Comparison of ENCODE assay signal across 1 cellular context in genomic region chr13:79307433-79307861, GRCh38.
TF ChIP-seq lines count a peak whose summit lies in the region.

No MANE protein-coding gene starts in this region.

TF ChIP-seq in HepG2, 621 proteins besides CTCF, POLR2A, EP300 and RAD21 (continued from another document and continues in another):
- TF ChIP-seq GATAD2A (CRISPR knock-in tag; IDR thresholded peaks at IDR 0.05) = no peak
- peak; percentile 73; the same call in 1 of the 2 replicates for TF ChIP-seq ZNF460 (CRISPR knock-in tag; IDR thresholded peaks at IDR 0.05; ENCODE audit: borderline replicate concordance)
- peak; percentile 17; the same call in 1 of the 2 replicates for TF ChIP-seq HNF4A (CRISPR knock-in tag; IDR thresholded peaks at IDR 0.05)
- TF ChIP-seq STAT5B (CRISPR knock-in tag; IDR thresholded peaks at IDR 0.05) = no peak
- no peak for TF ChIP-seq ZNF362 (CRISPR knock-in tag; IDR thresholded peaks at IDR 0.05; ENCODE audit: borderline replicate concordance)
- no peak for TF ChIP-seq ZMYM4 (CRISPR knock-in tag; IDR thresholded peaks at IDR 0.05)
- 0 out of 2 replicates have a peak, but pooled peaks have one; percentile 19 for TF ChIP-seq ZMYM3 (CRISPR knock-in tag; IDR thresholded peaks at IDR 0.05)
- no peak for TF ChIP-seq SP4 (CRISPR knock-in tag; IDR thresholded peaks at IDR 0.05)
- no peak for TF ChIP-seq ZNF512B (CRISPR knock-in tag; IDR thresholded peaks at IDR 0.05; ENCODE audit: borderline replicate concordance)
- TF ChIP-seq PHF8 (CRISPR knock-in tag; IDR thresholded peaks at IDR 0.05) = no peak
- TF ChIP-seq MAFF (IDR thresholded peaks at IDR 0.05; ENCODE audit: low read depth, low read length) = 0 out of 2 replicates have a peak, but pooled peaks have one; percentile 2
- TF ChIP-seq AKAP8 (CRISPR knock-in tag; IDR thresholded peaks at IDR 0.05) = no peak
- TF ChIP-seq ATF7 (IDR thresholded peaks at IDR 0.05) = no peak
- TF ChIP-seq ATF7 (CRISPR knock-in tag; IDR thresholded peaks at IDR 0.05) = no peak
- TF ChIP-seq ZNF883 (CRISPR knock-in tag; IDR thresholded peaks at IDR 0.05; ENCODE audit: not compliant biosample characterization) = no peak
- TF ChIP-seq THYN1 (CRISPR knock-in tag; IDR thresholded peaks at IDR 0.05; ENCODE audit: borderline replicate concordance, low read depth) = no peak
- no peak for TF ChIP-seq MLX (CRISPR knock-in tag; IDR thresholded peaks at IDR 0.05)
- TF ChIP-seq RORA (CRISPR knock-in tag; IDR thresholded peaks at IDR 0.05) = no peak
- TF ChIP-seq ZNF121 (CRISPR knock-in tag; IDR thresholded peaks at IDR 0.05) = peak; percentile 82
- no peak for TF ChIP-seq HIVEP1 (CRISPR knock-in tag; IDR thresholded peaks at IDR 0.05)
- no peak for TF ChIP-seq TEAD3 (CRISPR knock-in tag; optimal IDR thresholded peaks at IDR 0.05; ENCODE audit: borderline replicate concordance)
- TF ChIP-seq PHB2 (IDR thresholded peaks at IDR 0.05; ENCODE audit: partially characterized antibody) = no peak
- TF ChIP-seq TRIM24 (CRISPR knock-in tag; IDR thresholded peaks at IDR 0.05) = no peak
- TF ChIP-seq THAP7 (CRISPR knock-in tag; IDR thresholded peaks at IDR 0.05) = no peak
- TF ChIP-seq ZNF652 (CRISPR knock-in tag; IDR thresholded peaks at IDR 0.05; ENCODE audit: borderline replicate concordance, low read depth) = no peak
- no peak for TF ChIP-seq KAT8 (CRISPR knock-in tag; IDR thresholded peaks at IDR 0.05)
- TF ChIP-seq RARA (CRISPR knock-in tag; IDR thresholded peaks at IDR 0.05) = peak; percentile 50; the same call in 1 of the 2 replicates
- TF ChIP-seq ZNF30 (CRISPR knock-in tag; IDR thresholded peaks at IDR 0.05) = no peak
- TF ChIP-seq PHF21A (CRISPR knock-in tag; IDR thresholded peaks at IDR 0.05) = no peak
- peak; percentile 86 for TF ChIP-seq ZNF3 (CRISPR knock-in tag; IDR thresholded peaks at IDR 0.05)
- TF ChIP-seq THAP9 (CRISPR knock-in tag; IDR thresholded peaks at IDR 0.05; ENCODE audit: borderline replicate concordance) = no peak
- no peak for TF ChIP-seq FOXK2 (IDR thresholded peaks at IDR 0.05)
- no peak for TF ChIP-seq CREB1 (IDR thresholded peaks at IDR 0.05)
- no peak for TF ChIP-seq CREB1 (CRISPR knock-in tag; IDR thresholded peaks at IDR 0.05)
- TF ChIP-seq REPIN1 (CRISPR knock-in tag; IDR thresholded peaks at IDR 0.05; ENCODE audit: borderline replicate concordance, low read depth) = no peak
- TF ChIP-seq IKZF4 (CRISPR knock-in tag; IDR thresholded peaks at IDR 0.05; ENCODE audit: borderline replicate concordance, low read depth, not compliant biosample characterization) = no peak
- no peak for TF ChIP-seq ZFP36L2 (CRISPR knock-in tag; IDR thresholded peaks at IDR 0.05)
- no peak for TF ChIP-seq MYNN (CRISPR knock-in tag; IDR thresholded peaks at IDR 0.05; ENCODE audit: low read depth)
- TF ChIP-seq RELA (CRISPR knock-in tag; IDR thresholded peaks at IDR 0.05) = no peak
- peak; percentile 39; the same call in 1 of the 2 replicates for TF ChIP-seq FOSL1 (CRISPR knock-in tag; IDR thresholded peaks at IDR 0.05; ENCODE audit: borderline replicate concordance)
- no peak for TF ChIP-seq HNF1B (CRISPR knock-in tag; IDR thresholded peaks at IDR 0.05)
- TF ChIP-seq SNAI1 (CRISPR knock-in tag; IDR thresholded peaks at IDR 0.05; ENCODE audit: borderline replicate concordance) = no peak
- TF ChIP-seq KDM5B (CRISPR knock-in tag; IDR thresholded peaks at IDR 0.05; ENCODE audit: borderline replicate concordance) = no peak
- no peak for TF ChIP-seq U2AF1 (optimal IDR thresholded peaks at IDR 0.05; ENCODE audit: low read depth, low read length)
- TF ChIP-seq MED13 (CRISPR knock-in tag; IDR thresholded peaks at IDR 0.05) = no peak
- TF ChIP-seq ZNF280B (CRISPR knock-in tag; IDR thresholded peaks at IDR 0.05; ENCODE audit: borderline replicate concordance) = no peak
- no peak for TF ChIP-seq GTF2F1 (IDR thresholded peaks at IDR 0.05; ENCODE audit: low read length)
- no peak for TF ChIP-seq ZNF777 (CRISPR knock-in tag; IDR thresholded peaks at IDR 0.05)
- no peak for TF ChIP-seq NFIC (IDR thresholded peaks at IDR 0.05; ENCODE audit: low read length)
- no peak for TF ChIP-seq ZFP36L1 (CRISPR knock-in tag; IDR thresholded peaks at IDR 0.05)
- peak; percentile 36; the same call in 1 of the 2 replicates for TF ChIP-seq FOXA3 (CRISPR knock-in tag; IDR thresholded peaks at IDR 0.05)
- TF ChIP-seq ZFP90 (CRISPR knock-in tag; IDR thresholded peaks at IDR 0.05; ENCODE audit: borderline replicate concordance) = no peak
- no peak for TF ChIP-seq AGO1 (IDR thresholded peaks at IDR 0.05; ENCODE audit: low read depth, low read length, poor library complexity, severe bottlenecking)
- TF ChIP-seq ZNF589 (CRISPR knock-in tag; conservative IDR thresholded peaks at IDR 0.05) = no peak
- TF ChIP-seq SALL1 (CRISPR knock-in tag; IDR thresholded peaks at IDR 0.05) = no peak
- no peak for TF ChIP-seq ZNF547 (CRISPR knock-in tag; IDR thresholded peaks at IDR 0.05)
- TF ChIP-seq ATF2 (CRISPR knock-in tag; IDR thresholded peaks at IDR 0.05) = no peak
- TF ChIP-seq ZNF781 (CRISPR knock-in tag; IDR thresholded peaks at IDR 0.05; ENCODE audit: borderline replicate concordance, not compliant biosample characterization) = no peak
- no peak for TF ChIP-seq SOX6 (IDR thresholded peaks at IDR 0.05)
- peak; percentile 21; the same call in 1 of the 2 replicates for TF ChIP-seq SOX6 (CRISPR knock-in tag; IDR thresholded peaks at IDR 0.05)
- TF ChIP-seq POLR2AphosphoS5 (IDR thresholded peaks at IDR 0.05; ENCODE audit: low read depth, low read length) = no peak
- TF ChIP-seq ZNF770 (CRISPR knock-in tag; IDR thresholded peaks at IDR 0.05) = peak; percentile 58
